Comparison of ENCODE assay signal across 2 cellular contexts in the genomic region with DNA sequence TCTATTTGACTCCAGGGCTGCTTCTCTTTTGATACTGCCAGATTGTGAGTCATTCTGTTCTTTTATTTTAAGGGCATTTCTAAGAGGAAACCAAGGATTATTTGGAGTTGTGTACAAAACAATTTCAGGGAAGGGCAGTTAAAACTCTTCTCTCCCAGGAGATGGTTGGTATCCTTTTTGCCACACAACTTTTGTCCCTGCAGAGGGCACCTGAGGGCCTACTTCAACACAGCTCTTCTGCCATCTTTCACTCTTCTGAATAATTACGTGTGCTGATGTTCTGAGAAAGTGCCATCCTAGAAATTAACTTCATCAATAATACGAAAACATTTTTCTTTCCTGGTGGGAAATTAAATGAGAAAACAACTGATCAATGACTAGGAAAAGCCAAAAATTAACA.
TF ChIP-seq lines count a peak whose summit lies in the region.

No MANE protein-coding gene starts in this region.

TF ChIP-seq in IMR-90, 13 proteins besides CTCF, POLR2A, EP300 and RAD21:
- TF ChIP-seq CEBPB (IDR thresholded peaks at IDR 0.05; ENCODE audit: low read depth, low read length) (no peak), BHLHE40 (IDR thresholded peaks at IDR 0.05; ENCODE audit: low read depth, low read length) (no peak), RFX5 (IDR thresholded peaks at IDR 0.05; ENCODE audit: low read depth, low read length) (no peak), RCOR1 (IDR thresholded peaks at IDR 0.05; ENCODE audit: insufficient replicate concordance, low read length) (no peak)
- TF ChIP-seq, protein P1, sequence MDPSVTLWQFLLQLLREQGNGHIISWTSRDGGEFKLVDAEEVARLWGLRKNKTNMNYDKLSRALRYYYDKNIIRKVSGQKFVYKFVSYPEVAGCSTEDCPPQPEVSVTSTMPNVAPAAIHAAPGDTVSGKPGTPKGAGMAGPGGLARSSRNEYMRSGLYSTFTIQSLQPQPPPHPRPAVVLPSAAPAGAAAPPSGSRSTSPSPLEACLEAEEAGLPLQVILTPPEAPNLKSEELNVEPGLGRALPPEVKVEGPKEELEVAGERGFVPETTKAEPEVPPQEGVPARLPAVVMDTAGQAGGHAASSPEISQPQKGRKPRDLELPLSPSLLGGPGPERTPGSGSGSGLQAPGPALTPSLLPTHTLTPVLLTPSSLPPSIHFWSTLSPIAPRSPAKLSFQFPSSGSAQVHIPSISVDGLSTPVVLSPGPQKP (IDR thresholded peaks at IDR 0.05; ENCODE audit: borderline replicate concordance, low read depth, low read length) = no peak

TF ChIP-seq in GM12878, 131 proteins besides CTCF, POLR2A, EP300 and RAD21:
- TF ChIP-seq SMC3 (IDR thresholded peaks at IDR 0.05; ENCODE audit: borderline replicate concordance, low read length) = peak; percentile 39; the same call in 1 of the 2 replicates
- TF ChIP-seq, protein P2, sequence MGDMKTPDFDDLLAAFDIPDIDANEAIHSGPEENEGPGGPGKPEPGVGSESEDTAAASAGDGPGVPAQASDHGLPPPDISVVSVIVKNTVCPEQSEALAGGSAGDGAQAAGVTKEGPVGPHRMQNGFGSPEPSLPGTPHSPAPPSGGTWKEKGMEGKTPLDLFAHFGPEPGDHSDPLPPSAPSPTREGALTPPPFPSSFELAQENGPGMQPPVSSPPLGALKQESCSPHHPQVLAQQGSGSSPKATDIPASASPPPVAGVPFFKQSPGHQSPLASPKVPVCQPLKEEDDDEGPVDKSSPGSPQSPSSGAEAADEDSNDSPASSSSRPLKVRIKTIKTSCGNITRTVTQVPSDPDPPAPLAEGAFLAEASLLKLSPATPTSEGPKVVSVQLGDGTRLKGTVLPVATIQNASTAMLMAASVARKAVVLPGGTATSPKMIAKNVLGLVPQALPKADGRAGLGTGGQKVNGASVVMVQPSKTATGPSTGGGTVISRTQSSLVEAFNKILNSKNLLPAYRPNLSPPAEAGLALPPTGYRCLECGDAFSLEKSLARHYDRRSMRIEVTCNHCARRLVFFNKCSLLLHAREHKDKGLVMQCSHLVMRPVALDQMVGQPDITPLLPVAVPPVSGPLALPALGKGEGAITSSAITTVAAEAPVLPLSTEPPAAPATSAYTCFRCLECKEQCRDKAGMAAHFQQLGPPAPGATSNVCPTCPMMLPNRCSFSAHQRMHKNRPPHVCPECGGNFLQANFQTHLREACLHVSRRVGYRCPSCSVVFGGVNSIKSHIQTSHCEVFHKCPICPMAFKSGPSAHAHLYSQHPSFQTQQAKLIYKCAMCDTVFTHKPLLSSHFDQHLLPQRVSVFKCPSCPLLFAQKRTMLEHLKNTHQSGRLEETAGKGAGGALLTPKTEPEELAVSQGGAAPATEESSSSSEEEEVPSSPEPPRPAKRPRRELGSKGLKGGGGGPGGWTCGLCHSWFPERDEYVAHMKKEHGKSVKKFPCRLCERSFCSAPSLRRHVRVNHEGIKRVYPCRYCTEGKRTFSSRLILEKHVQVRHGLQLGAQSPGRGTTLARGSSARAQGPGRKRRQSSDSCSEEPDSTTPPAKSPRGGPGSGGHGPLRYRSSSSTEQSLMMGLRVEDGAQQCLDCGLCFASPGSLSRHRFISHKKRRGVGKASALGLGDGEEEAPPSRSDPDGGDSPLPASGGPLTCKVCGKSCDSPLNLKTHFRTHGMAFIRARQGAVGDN (IDR thresholded peaks at IDR 0.05) = no peak
